Comparison of ENCODE assay signal across 39 cellular contexts in the genomic region with DNA sequence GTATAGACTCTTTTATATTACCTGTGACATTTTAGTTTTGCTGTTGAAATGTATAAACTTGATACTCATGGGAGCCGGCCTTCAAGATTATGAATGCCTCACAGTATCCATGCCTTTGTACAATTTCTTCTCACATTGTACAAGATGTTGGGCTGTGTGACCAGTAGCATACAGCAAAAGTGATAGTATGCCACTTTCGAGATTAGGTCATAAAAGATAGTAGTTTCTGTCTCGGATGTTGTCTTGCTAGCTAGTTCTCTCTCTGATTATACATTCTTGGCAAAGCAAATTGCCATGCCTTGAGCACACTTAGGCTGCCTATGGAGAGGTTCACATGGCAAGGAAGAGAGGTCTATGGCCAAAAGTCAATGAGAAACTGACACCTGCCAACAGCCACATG.
"Had no signal": no experiment of that assay in that cellular context is flagged by ENCODE, and none has a peak within 500 bp of the region (broad histone marks: within the 10 kb centered on the region; RNA-seq: fewer than 3 reads in every experiment).

No MANE protein-coding gene starts in this region.

- H3K27me3 ChIP-seq: adrenal gland, body of pancreas, brain microvascular endothelial cell, breast epithelium had no signal

- H3K36me3 ChIP-seq: adrenal gland, brain microvascular endothelial cell, breast epithelium had no signal

- H3K27ac Mint-ChIP-seq: activated CD4-positive, alpha-beta memory T cell treated with anti-CD3 and anti-CD28 coated beads for 36 hours; activated CD4-positive, alpha-beta T cell treated with anti-CD3 and anti-CD28 coated beads for 36 hours; activated CD8-positive, alpha-beta T cell treated with anti-CD3 and anti-CD28 coated beads for 36 hours; activated naive CD4-positive, alpha-beta T cell treated with anti-CD3 and anti-CD28 coated beads for 36 hours; activated naive CD4-positive, alpha-beta T cell treated with anti-CD3 and anti-CD28 coated beads, Interleukin-2, amount 50 U/mL, for 72 hours; activated naive CD8-positive, alpha-beta T cell treated with anti-CD3 and anti-CD28 coated beads for 36 hours; activated T-cell treated with anti-CD3 and anti-CD28 coated beads, Interleukin-2, amount 50 U/mL, for 72 hours; activated T-helper 1 cell treated with anti-CD3 and anti-CD28 coated beads, Interleukin-12 subunit alpha, Interleukin-12 subunit beta, Interleukin-2, Interleukin-4 antibody, amounts not matched to agents 30 ng/mL and 10 ng/mL and 1 ng/mL, durations not matched to agents 14 hours and 24 hours and 36 hours; activated T-helper 17 cell treated with anti-CD3 and anti-CD28 coated beads, Interleukin-2, amount 50 U/mL, for 72 hours; T-helper 1 cell treated with Interleukin-12 subunit alpha and Interleukin-12 subunit beta and Interleukin-4 antibody, amounts not matched to agents 30 μg/mL and 1 μg/mL, for 36 hours; T-helper 2 cell treated with Interferon-gamma antibody and Interleukin-4, amounts not matched to agents 5 μg/mL and 100 μg/mL, for 36 hours; WTC11 had no signal

- ATAC-seq: activated CD4-positive, alpha-beta T cell treated with anti-CD3 and anti-CD28 coated beads for 36 hours; activated CD4-positive, CD25-positive, alpha-beta regulatory T cell treated with anti-CD3 and anti-CD28 coated beads, Interleukin-2, amount 50 U/mL, for 24 hours; activated CD8-positive, alpha-beta T cell treated with anti-CD3 and anti-CD28 coated beads for 36 hours; activated naive CD4-positive, alpha-beta T cell treated with anti-CD3 and anti-CD28 coated beads, Interleukin-2, amount 50 U/mL, for 72 hours; activated T-cell treated with anti-CD3 and anti-CD28 coated beads, Interleukin-2, amount 50 U/mL, for 4 hours; activated T-cell treated with anti-CD3 and anti-CD28 coated beads, Interleukin-2, amount 50 U/mL, for 72 hours; activated T-helper 17 cell treated with anti-CD3 and anti-CD28 coated beads, Interleukin-2, amount 50 U/mL, for 72 hours; body of pancreas; WTC11 had no signal

- DNase-seq: activated CD4-positive, alpha-beta memory T cell treated with anti-CD3 and anti-CD28 coated beads for 36 hours; activated CD4-positive, alpha-beta T cell treated with anti-CD3 and anti-CD28 coated beads for 1 hour; activated CD4-positive, alpha-beta T cell treated with anti-CD3 and anti-CD28 coated beads for 36 hours; activated CD4-positive, alpha-beta T cell treated with anti-CD3 and anti-CD28 coated beads for 48 hours; activated CD4-positive, alpha-beta T cell treated with anti-CD3 and anti-CD28 coated beads, Interleukin-2, amount 50 U/mL, for 1 hour; activated CD4-positive, alpha-beta T cell treated with anti-CD3 and anti-CD28 coated beads, Interleukin-2, amount 50 U/mL, for 4 hours; activated CD4-positive, CD25-positive, alpha-beta regulatory T cell; activated CD8-positive, alpha-beta memory T cell treated with anti-CD3 and anti-CD28 coated beads, Interleukin-2, amount 50 U/mL, for 4 hours; activated CD8-positive, alpha-beta T cell treated with anti-CD3 and anti-CD28 coated beads for 36 hours; activated effector memory CD4-positive, alpha-beta T cell treated with anti-CD3 and anti-CD28 coated beads, Interleukin-2, amount 50 U/mL, for 16 hours; activated gamma-delta T cell treated with Interleukin-2 at 50 U/mL for 16 hours; activated naive CD4-positive, alpha-beta T cell; activated naive CD4-positive, alpha-beta T cell treated with anti-CD3 and anti-CD28 coated beads for 36 hours; activated naive CD4-positive, alpha-beta T cell treated with anti-CD3 and anti-CD28 coated beads, Interleukin-2, amount 50 U/mL, for 16 hours; activated naive CD8-positive, alpha-beta T cell treated with anti-CD3 and anti-CD28 coated beads for 36 hours; activated T-cell treated with anti-CD3 and anti-CD28 coated beads for 4 hours; activated T-cell treated with anti-CD3 and anti-CD28 coated beads, Interleukin-2, amount 50 U/mL, for 1 hour; activated T-cell treated with anti-CD3 and anti-CD28 coated beads, Interleukin-2, amount 50 U/mL, for 4 hours; activated T-cell treated with anti-CD3 and anti-CD28 coated beads, Interleukin-2, amount 50 U/mL, for 72 hours; adrenal gland; amniotic stem cell; aorta; body of pancreas; brain microvascular endothelial cell; central memory CD4-positive, alpha-beta T cell; T-helper 2 cell; T-helper 9 cell had no signal

- H3K4me3 Mint-ChIP-seq: activated CD4-positive, alpha-beta memory T cell treated with anti-CD3 and anti-CD28 coated beads for 36 hours; activated CD4-positive, alpha-beta T cell treated with anti-CD3 and anti-CD28 coated beads for 36 hours; activated CD8-positive, alpha-beta T cell treated with anti-CD3 and anti-CD28 coated beads for 36 hours; activated naive CD4-positive, alpha-beta T cell treated with anti-CD3 and anti-CD28 coated beads for 36 hours; activated naive CD8-positive, alpha-beta T cell treated with anti-CD3 and anti-CD28 coated beads for 36 hours; activated T-cell treated with anti-CD3 and anti-CD28 coated beads, Interleukin-2, amount 50 U/mL, for 4 hours; activated T-cell treated with anti-CD3 and anti-CD28 coated beads, Interleukin-2, amount 50 U/mL, for 72 hours; activated T-helper 1 cell treated with anti-CD3 and anti-CD28 coated beads, Interleukin-12 subunit alpha, Interleukin-12 subunit beta, Interleukin-2, Interleukin-4 antibody, amounts not matched to agents 30 ng/mL and 10 ng/mL and 1 ng/mL, durations not matched to agents 14 hours and 24 hours and 36 hours; activated T-helper 17 cell treated with anti-CD3 and anti-CD28 coated beads, Interleukin-2, amount 50 U/mL, for 72 hours; T-helper 1 cell treated with Interleukin-12 subunit alpha and Interleukin-12 subunit beta and Interleukin-4 antibody, amounts not matched to agents 30 μg/mL and 1 μg/mL, for 36 hours; T-helper 2 cell treated with Interferon-gamma antibody and Interleukin-4, amounts not matched to agents 5 μg/mL and 100 μg/mL, for 36 hours; WTC11 had no signal

- H3K4me3 ChIP-seq: adrenal gland, body of pancreas, breast epithelium had no signal

- H3K27me3 Mint-ChIP-seq: activated CD4-positive, alpha-beta memory T cell treated with anti-CD3 and anti-CD28 coated beads for 36 hours; activated CD4-positive, alpha-beta T cell treated with anti-CD3 and anti-CD28 coated beads for 36 hours; activated CD8-positive, alpha-beta T cell treated with anti-CD3 and anti-CD28 coated beads for 36 hours; activated naive CD8-positive, alpha-beta T cell treated with anti-CD3 and anti-CD28 coated beads for 36 hours; activated T-helper 17 cell treated with anti-CD3 and anti-CD28 coated beads, Interleukin-2, amount 50 U/mL, for 72 hours had no signal

- H3K27ac ChIP-seq: adrenal gland, body of pancreas, brain microvascular endothelial cell, breast epithelium, VCaP had no signal

- H3K4me1 Mint-ChIP-seq: activated CD4-positive, alpha-beta T cell treated with anti-CD3 and anti-CD28 coated beads for 36 hours; activated naive CD8-positive, alpha-beta T cell treated with anti-CD3 and anti-CD28 coated beads for 36 hours; activated T-helper 17 cell treated with anti-CD3 and anti-CD28 coated beads, Interleukin-2, amount 50 U/mL, for 72 hours had no signal

- H3K36me3 Mint-ChIP-seq: activated CD4-positive, alpha-beta memory T cell treated with anti-CD3 and anti-CD28 coated beads for 36 hours; activated naive CD4-positive, alpha-beta T cell treated with anti-CD3 and anti-CD28 coated beads, Interleukin-2, amount 50 U/mL, for 72 hours; activated naive CD8-positive, alpha-beta T cell treated with anti-CD3 and anti-CD28 coated beads for 36 hours; WTC11 had no signal

- H3K9me3 Mint-ChIP-seq: WTC11 had no signal

- H3K4me1 ChIP-seq: adrenal gland, body of pancreas, breast epithelium had no signal

- H3K9me3 ChIP-seq: adrenal gland, body of pancreas, breast epithelium had no signal

- FAIRE-seq: astrocyte, colon, TTC549 had no signal
